In genomic region chr16:75462804-75463203, GRCh38 we compare ENCODE assay signal across 8 cellular contexts. TPM values are rescaled to one million over a fixed set of nuclear protein-coding genes. Genes with fewer than 3 reads are reported as not detected.
A peak's percentile ranks its signal among the peaks of the same experiment; 100 is the strongest.
DNase-seq lines count a peak whose midpoint lies in the region; ATAC-seq lines count a peak whose summit lies in the region.

No MANE protein-coding gene starts in this region.

- H3K27ac ChIP-seq in BLaER1 = no peak overlapping the region
- H3K27ac ChIP-seq in SJCRH30 = no peak overlapping the region

- peaks cover 64% of the 10 kb centered on the region for H4K20me1 ChIP-seq in BLaER1

- H3K4me3 ChIP-seq in BLaER1 (peak overlapping the region; percentile 98), SJCRH30 (peak overlapping the region; percentile 93; the same call in 1 of the 2 replicates), iPS-15b (ENCODE audit: low read depth, low read length) (peak overlapping the region; percentile 80)

- H3K9ac ChIP-seq in BLaER1 (no peak overlapping the region), iPS-15b (ENCODE audit: low read depth, low read length) (no peak overlapping the region)

- H3K36me3 ChIP-seq in BLaER1 (peaks cover 24% of the 10 kb centered on the region), SJCRH30 (no peaks in the 10 kb centered on the region), iPS-15b (ENCODE audit: control insufficient read depth, insufficient read depth, low read length) (no peaks in the 10 kb centered on the region)

- H3K27me3 ChIP-seq in BLaER1 = no peaks in the 10 kb centered on the region
- no peaks in the 10 kb centered on the region for H3K27me3 ChIP-seq in SJCRH30
- no peaks in the 10 kb centered on the region for H3K27me3 ChIP-seq in iPS-15b (ENCODE audit: control insufficient read depth, insufficient read depth, low read length)

- ATAC-seq in GM21423 (IDR thresholded peaks at IDR 0.05; ENCODE audit: unreplicated experiment) (peak; percentile 19), HG02970 (IDR thresholded peaks at IDR 0.05; ENCODE audit: low FRiP score, unreplicated experiment) (no peak)

- H3K4me1 ChIP-seq in BLaER1 (peaks cover 40% of the 10 kb centered on the region), SJCRH30 (no peaks in the 10 kb centered on the region), iPS-15b (ENCODE audit: control insufficient read depth, insufficient read depth, low read length) (peaks cover 5% of the 10 kb centered on the region)

- H3K9me3 ChIP-seq in BLaER1 (no peaks in the 10 kb centered on the region), SJCRH30 (replicated peaks) (no peaks in the 10 kb centered on the region), iPS-15b (ENCODE audit: control insufficient read depth, insufficient read depth, low read length) (no peaks in the 10 kb centered on the region)

- peak overlapping the region; percentile 90 for H3K4me2 ChIP-seq in BLaER1

- no peak for DNase-seq in SJCRH30
- DNase-seq in HuH-7.5 (ENCODE audit: low spot score) = no peak
- DNase-seq in stimulated activated CD4-positive, alpha-beta T cell treated with anti-CD3 and anti-CD28 coated beads, Interleukin-15, amount 100 ng/mL, for 24 hours = no peak
- DNase-seq in NCI-H1417 treated with DMSO at 0.1 percent for 48 hours (lab: John Stamatoyannopoulos, UW) = no peak

RNA-seq across cellular contexts. Expression of gene TMEM170A, which starts 1.7 kb away (rescaled TPM):
- 21.6 and 22.0 TPM in 2 replicates for total RNA-seq in SJCRH30 (2014; rRNA removed; shearing (Covaris generic))

RNA-seq across cellular contexts. Expression of gene CFDP1, which starts 29.5 kb away (rescaled TPM):
- total RNA-seq in SJCRH30 (2014; rRNA removed; shearing (Covaris generic)) = 42.0 and 50.3 TPM in 2 replicates

RNA-seq across cellular contexts. Expression of gene CHST6, which starts 32.4 kb away (rescaled TPM):
- total RNA-seq in SJCRH30 (2014; rRNA removed; shearing (Covaris generic)) = not detected in 2 replicates
